2 cellular contexts compared by ENCODE assay signal in genomic region chrX:2401590-2402360, GRCh38.
TF ChIP-seq lines count a peak whose summit lies in the region.

No MANE protein-coding gene starts in this region.

TF ChIP-seq in IMR-90, 13 proteins besides CTCF, POLR2A, EP300 and RAD21:
- TF ChIP-seq USF2 (IDR thresholded peaks at IDR 0.05; ENCODE audit: low read depth, low read length) = no peak
- TF ChIP-seq CHD1 (IDR thresholded peaks at IDR 0.05; ENCODE audit: low read depth, low read length) = no peak
- TF ChIP-seq MXI1 (IDR thresholded peaks at IDR 0.05; ENCODE audit: borderline replicate concordance, low read depth, low read length) = no peak
- no peak for TF ChIP-seq RCOR1 (IDR thresholded peaks at IDR 0.05; ENCODE audit: insufficient replicate concordance, low read length)
- no peak for TF ChIP-seq BHLHE40 (IDR thresholded peaks at IDR 0.05; ENCODE audit: low read depth, low read length)

TF ChIP-seq in H1, 55 proteins besides CTCF, POLR2A, EP300 and RAD21:
- TF ChIP-seq NRF1 (IDR thresholded peaks at IDR 0.05; ENCODE audit: low read depth, low read length) (no peak), SRF (IDR thresholded peaks at IDR 0.05; ENCODE audit: low read depth, low read length) (no peak)
